Comparison of ENCODE assay signal across 8 cellular contexts in the genomic region with DNA sequence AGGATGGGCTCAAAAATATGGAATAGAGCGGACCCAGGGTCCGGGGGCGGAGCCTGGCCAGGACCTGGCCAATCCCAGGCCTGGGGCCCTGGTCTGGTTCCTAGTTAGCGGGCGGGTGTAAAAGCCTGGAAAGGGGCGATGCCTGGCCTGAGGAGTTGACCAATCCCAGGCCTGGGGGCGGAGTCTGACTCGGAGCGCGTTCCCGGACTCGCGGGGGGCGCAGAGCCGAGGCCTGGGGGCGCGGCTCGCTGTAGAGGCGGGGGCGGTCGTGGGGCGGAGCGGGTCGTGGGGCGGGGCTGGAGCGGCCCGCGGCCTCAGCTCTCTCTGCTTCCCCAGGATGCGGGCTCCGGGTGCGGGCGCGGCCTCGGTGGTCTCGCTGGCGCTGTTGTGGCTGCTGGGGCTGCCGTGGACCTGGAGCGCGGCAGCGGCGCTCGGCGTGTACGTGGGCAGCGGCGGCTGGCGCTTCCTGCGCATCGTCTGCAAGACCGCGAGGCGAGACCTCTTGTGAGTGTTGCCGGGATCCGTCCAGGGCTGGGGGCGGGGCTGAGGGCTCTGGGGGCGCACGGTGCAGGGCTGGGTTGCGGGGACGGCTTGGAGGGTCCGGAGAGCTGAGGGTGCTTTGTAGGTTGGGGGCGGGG. TPM values are rescaled to one million over a fixed set of nuclear protein-coding genes. Genes with fewer than 3 reads are reported as not detected.
DNase-seq lines count a peak whose midpoint lies in the region; ATAC-seq and TF ChIP-seq lines count a peak whose summit lies in the region.

A gene (plus strand): TSS at position 321 of the 638 bp plus-strand sequence. CDS start 17 bp downstream, at position 338.

- peaks cover 28 to 61% (median 35%) of the 10 kb centered on the region in 4 donors for H3K4me1 ChIP-seq in upper lobe of left lung

- H3K4me3 Mint-ChIP-seq in T-cell (peak within 1 kb of the TSS; percentile 92 to 98 (median 92)), progenitor cell of endocrine pancreas (ENCODE audit: low read depth) (peak within 1 kb of the TSS; percentile 95)

- peak; percentile 82 for ATAC-seq in HG02759 (IDR thresholded peaks at IDR 0.05; ENCODE audit: unreplicated experiment)
- peak; percentile 73 to 78 (median 76) for ATAC-seq in T-cell (replicated peaks in 1 of 4)
- peak; percentile 81 for ATAC-seq in left ventricle myocardium superior
- ATAC-seq in upper lobe of left lung (ENCODE audit: low FRiP score in 2 of 2), result peak; percentile 96 to 97

- POLR2A ChIA-PET in T-cell (lab: Charles Lee), result interaction anchor here (0.5 to 0.7 kb wide), 2 partner anchors 77 to 249 kb away, joined by 3 to 6 read pairs; a partner anchor contains a TSS

- CTCF ChIA-PET in T-cell (lab: Charles Lee), result no interaction called here

- H3K27ac ChIP-seq in upper lobe of left lung, result peak within 1 kb of the TSS; percentile 70 to 90 (median 86)

- H3K4me1 Mint-ChIP-seq in T-cell, result peaks cover 29 to 36% (median 35%) of the 10 kb centered on the region in 3 donors
- H3K4me1 Mint-ChIP-seq in progenitor cell of endocrine pancreas (ENCODE audit: low read depth), result peaks cover 14% of the 10 kb centered on the region

- no peak for TF ChIP-seq CTCF in GM12875 (IDR thresholded peaks at IDR 0.05; ENCODE audit: borderline replicate concordance, insufficient read depth, low read depth, low read length)
- no peak for TF ChIP-seq CTCF in progenitor cell of endocrine pancreas (IDR thresholded peaks at IDR 0.05; ENCODE audit: unreplicated experiment)
- no peak for TF ChIP-seq CTCF in upper lobe of left lung (IDR thresholded peaks at IDR 0.05)

- H3K4me3 ChIP-seq in GM12875 (ENCODE audit: low read depth, low read length) (peak within 1 kb of the TSS; percentile 65), upper lobe of left lung (peak within 1 kb of the TSS; percentile 91 to 98 (median 96))

- no peak for TF ChIP-seq EP300 in upper lobe of left lung (IDR thresholded peaks at IDR 0.05)

- H3K9me3 ChIP-seq in upper lobe of left lung, result no peaks in the 10 kb centered on the region

- intact Hi-C loops in left ventricle myocardium superior (cut with micrococcal nuclease), result no loop called here

- DNase-seq in NCI-H1436 (lab: John Stamatoyannopoulos, UW) (peak; percentile 98), T-cell (peak; percentile 71 to 90 (median 84)), anterior cingulate cortex (lab: John Stamatoyannopoulos, UW) (peak in 57 of 58 donors; percentile 89 to 100 (median 99)), left ventricle myocardium superior (peak; percentile 99), progenitor cell of endocrine pancreas (ENCODE audit: low spot score, unreplicated experiment) (peak; percentile 97), upper lobe of left lung (peak; percentile 97 to 99)

- H3K27ac Mint-ChIP-seq in T-cell (peak within 1 kb of the TSS; percentile 88 to 96), progenitor cell of endocrine pancreas (peak within 1 kb of the TSS; percentile 93)

- H3K27me3 Mint-ChIP-seq in T-cell (no peaks in the 10 kb centered on the region), progenitor cell of endocrine pancreas (peaks cover 23% of the 10 kb centered on the region)

- H3K9me3 Mint-ChIP-seq in T-cell (no peaks in the 10 kb centered on the region), progenitor cell of endocrine pancreas (ENCODE audit: low read depth) (no peaks in the 10 kb centered on the region)

- 0 to 3% methylated on average over 9 to 27 of the region's 61 CpGs for WGBS in upper lobe of left lung, 2 donors

- no peaks in the 10 kb centered on the region for H3K36me3 ChIP-seq in upper lobe of left lung

- no peaks in the 10 kb centered on the region for H3K36me3 Mint-ChIP-seq in T-cell
- no peaks in the 10 kb centered on the region for H3K36me3 Mint-ChIP-seq in progenitor cell of endocrine pancreas (ENCODE audit: insufficient read depth)

- peak in 1 of 4 donors; percentile 71 for TF ChIP-seq POLR2A in upper lobe of left lung (IDR thresholded peaks at IDR 0.05)

- H3K27me3 ChIP-seq in upper lobe of left lung, result no peaks in the 10 kb centered on the region

RNA-seq across cellular contexts. Expression of the gene that starts here (rescaled TPM):
- 10 to 100 TPM in 3 of 5 donors, 1 to 10 TPM in 2; 5.9 to 13.3 (median 10.5) TPM for total RNA-seq in T-cell
- 68.9 TPM for total RNA-seq in left ventricle myocardium superior
- 16.7 and 19.8 TPM in 2 replicates for total RNA-seq in progenitor cell of endocrine pancreas
- 10 to 100 TPM; 21.0 to 88.0 (median 30.8) TPM for total RNA-seq in upper lobe of left lung

Comparison
In these comparisons a context has a peak if more than half of its experiments do, and no peak if none do; other contexts are left out.
1. Peak in every context shown above with its lines: DNase-seq, ATAC-seq, H3K4me3 ChIP-seq and H3K27ac ChIP-seq.